13 cellular contexts compared by ENCODE assay signal in genomic region chr2:237227190-237227988, GRCh38.
DNase-seq lines count a peak whose midpoint lies in the region; TF ChIP-seq lines count a peak whose summit lies in the region.
"Had no signal": no experiment of that assay in that cellular context is flagged by ENCODE, and none has a peak within 500 bp of the region (broad histone marks: within the 10 kb centered on the region; RNA-seq: fewer than 3 reads in every experiment).

No MANE protein-coding gene starts in this region.

- peak; percentile 93 for DNase-seq in H4 (ENCODE audit: low spot score)
- peak; percentile 88 to 93 for DNase-seq in SJSA1 (ENCODE audit: low read depth in 1 of 2, low spot score in 2 of 2)
- peak; percentile 77 for DNase-seq in epithelial cell of esophagus (ENCODE audit: low read depth)
- DNase-seq in SKM-1 treated with dmso at 0.1 percent for 144 hours (lab: John Stamatoyannopoulos, UW; ENCODE audit: unreplicated experiment): no peak
- DNase-seq in midbrain (lab: John Stamatoyannopoulos, UW): no peak
- DNase-seq in NCI-H1105 (lab: John Stamatoyannopoulos, UW): no peak
- DNase-seq in NCI-H146 treated with DMSO at 0.1 percent for 48 hours (lab: John Stamatoyannopoulos, UW; ENCODE audit: unreplicated experiment): no peak
- DNase-seq: aorta, GF-D8, NCI-H2081, upper lobe of left lung had no signal

- peaks cover 44% of the 10 kb centered on the region for H3K4me1 ChIP-seq in SJSA1 (replicated peaks)
- H3K4me1 ChIP-seq: upper lobe of left lung had no signal

- no peaks in the 10 kb centered on the region for H3K27me3 ChIP-seq in SJSA1 (replicated peaks)
- H3K27me3 ChIP-seq: right atrium auricular region, upper lobe of left lung had no signal

- no peaks in the 10 kb centered on the region for H3K9me3 ChIP-seq in SJSA1 (replicated peaks)
- H3K9me3 ChIP-seq: right atrium auricular region, upper lobe of left lung had no signal

- peak overlapping the region; percentile 45 for H3K27ac ChIP-seq in SJSA1
- peak overlapping the region in 13 of 21 experiments; percentile 13 to 85 (median 43) for H3K27ac ChIP-seq in skin epidermis
- H3K27ac ChIP-seq: upper lobe of left lung had no signal

- H3K4me3 ChIP-seq in SJSA1 (no peak overlapping the region), epithelial cell of esophagus (ENCODE audit: low read length) (no peak overlapping the region), skin epidermis (no peak overlapping the region)
- H3K4me3 ChIP-seq: right atrium auricular region, upper lobe of left lung had no signal

- no peaks in the 10 kb centered on the region for H3K36me3 ChIP-seq in SJSA1
- H3K36me3 ChIP-seq: right atrium auricular region, upper lobe of left lung had no signal

- TF ChIP-seq CTCF in epithelial cell of esophagus (IDR thresholded peaks at IDR 0.05; ENCODE audit: insufficient read depth, low read depth, low read length, missing control alignments): no peak

Comparison
In these comparisons a context has a peak if more than half of its experiments do, and no peak if none do; other contexts are left out.
1. DNase-seq: peak in H4 (single experiment), SJSA1 (2 of 2) and epithelial cell of esophagus (single experiment); none in SKM-1 treated with dmso at 0.1 percent for 144 hours (single experiment), midbrain (single experiment), NCI-H1105 (single experiment) and NCI-H146 treated with DMSO at 0.1 percent for 48 hours (single experiment).